15 cellular contexts compared by ENCODE assay signal in the genomic region with DNA sequence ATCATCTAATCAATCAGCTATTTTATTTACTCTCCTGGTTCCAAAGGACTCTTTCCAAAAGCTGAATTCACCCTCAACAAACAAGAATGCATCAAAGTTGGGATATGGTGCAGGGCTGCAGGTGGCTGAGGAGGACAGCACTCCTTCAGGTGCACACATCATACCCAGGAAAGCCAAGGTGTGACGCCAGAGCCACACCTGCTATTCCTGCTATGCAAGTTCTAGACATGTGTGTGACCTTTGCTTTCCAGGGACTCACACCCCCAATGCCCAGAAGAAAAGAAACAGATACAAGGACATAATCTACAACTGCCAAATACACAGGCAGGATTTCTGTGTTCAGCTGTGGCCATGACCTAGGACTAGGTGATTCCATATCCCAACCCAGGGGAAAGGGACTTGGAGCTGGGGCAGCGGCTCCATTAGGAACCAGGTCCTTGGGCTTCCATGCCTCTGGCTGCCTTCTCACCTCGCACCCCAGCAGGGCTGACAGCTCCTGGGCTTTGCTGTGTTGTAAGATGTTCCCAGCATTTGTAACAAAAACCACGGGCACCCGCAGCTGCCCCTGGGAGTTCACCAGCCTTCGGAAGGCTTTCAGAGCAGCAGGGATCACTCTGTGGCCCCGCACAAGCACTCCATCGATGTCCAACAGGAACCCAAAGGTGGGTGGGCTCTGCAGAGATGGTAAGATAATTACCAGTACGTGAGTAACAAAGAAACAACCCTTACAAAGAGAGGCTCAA.
"Had no signal": no experiment of that assay in that cellular context is flagged by ENCODE, and none has a peak within 500 bp of the region (broad histone marks: within the 10 kb centered on the region; RNA-seq: fewer than 3 reads in every experiment).

No MANE protein-coding gene starts in this region.

- H3K27me3 ChIP-seq: upper lobe of right lung had no signal

- H3K4me3 ChIP-seq: left ventricle myocardium inferior, upper lobe of right lung had no signal

- DNase-seq: activated CD4-positive, alpha-beta T cell treated with anti-CD3 and anti-CD28 coated beads, Interleukin-2, amount 50 U/mL, for 1 hour; activated T-cell treated with anti-CD3 and anti-CD28 coated beads for 4 hours; amygdala; erythroblast; glutamatergic neuron; left ventricle myocardium inferior; mesenchymal stem cell; naive B cell; right cardiac atrium; SK-N-SH; stimulated activated CD4-positive, alpha-beta T cell treated with anti-CD3 and anti-CD28 coated beads, Interleukin-1b, Interleukin-23, amount 100 ng/mL, for 48 hours; upper lobe of right lung had no signal

- ATAC-seq: activated naive CD4-positive, alpha-beta T cell treated with anti-CD3 and anti-CD28 coated beads, Interleukin-2, amount 50 U/mL, for 72 hours; activated T-helper 17 cell treated with anti-CD3 and anti-CD28 coated beads, Interleukin-2, amount 50 U/mL, for 72 hours; right cardiac atrium; stimulated activated memory B cell treated with anti-CD40 and anti-IgM and Interleukin-4, amounts not matched to agents 10 μg/mL and 1 μg/mL and 100 μg/mL, for 72 hours; upper lobe of right lung had no signal

- H3K27ac ChIP-seq: left ventricle myocardium inferior, upper lobe of right lung had no signal

- H3K9me3 ChIP-seq: left ventricle myocardium inferior, SK-N-SH, upper lobe of right lung had no signal

- H3K4me1 ChIP-seq: upper lobe of right lung had no signal
